Comparison of ENCODE assay signal across 24 cellular contexts in genomic region chr17:15952916-15953865, GRCh38. TPM values are rescaled to one million over a fixed set of nuclear protein-coding genes. Genes with fewer than 3 reads are reported as not detected.
DNase-seq lines count a peak whose midpoint lies in the region; TF ChIP-seq lines count a peak whose summit lies in the region.
"Had no signal": no experiment of that assay in that cellular context is flagged by ENCODE, and none has a peak within 500 bp of the region (broad histone marks: within the 10 kb centered on the region; RNA-seq: fewer than 3 reads in every experiment).

No MANE protein-coding gene starts in this region.

- no peak overlapping the region for H3K4me3 Mint-ChIP-seq in T-helper 2 cell treated with Interferon-gamma antibody and Interleukin-4, amounts not matched to agents 5 μg/mL and 100 μg/mL, for 36 hours
- H3K4me3 Mint-ChIP-seq: activated naive CD8-positive, alpha-beta T cell treated with anti-CD3 and anti-CD28 coated beads, Interleukin-2, amount 50 U/mL, for 24 hours; CD8-positive, alpha-beta T cell had no signal

- peak overlapping the region; percentile 48 for H3K27ac ChIP-seq in brain microvascular endothelial cell
- H3K27ac ChIP-seq: foreskin keratinocyte, heart right ventricle, HL-60 had no signal

- no peak overlapping the region for H3K4me3 ChIP-seq in brain microvascular endothelial cell (ENCODE audit: low read depth, low read length)
- H3K4me3 ChIP-seq: heart right ventricle, upper lobe of left lung had no signal

- intact Hi-C loops in posterior vena cava (cut with DNase I), result no loop called here

- H3K36me3 Mint-ChIP-seq in T-helper 2 cell treated with Interferon-gamma antibody and Interleukin-4, amounts not matched to agents 5 μg/mL and 100 μg/mL, for 36 hours (ENCODE audit: low read depth), result no peaks in the 10 kb centered on the region
- H3K36me3 Mint-ChIP-seq: CD8-positive, alpha-beta T cell had no signal

- TF ChIP-seq CTCF in brain microvascular endothelial cell (IDR thresholded peaks at IDR 0.05; ENCODE audit: low read depth, low read length, missing control alignments), result no peak

- in situ Hi-C loops in brain microvascular endothelial cell (cut with HindIII; ENCODE audit: low pct_ligation_motif_present, low sequenced_read_pairs), result no loop called here

- H3K36me3 ChIP-seq in brain microvascular endothelial cell (replicated peaks), result peaks cover 4% of the 10 kb centered on the region
- H3K36me3 ChIP-seq: heart right ventricle, upper lobe of left lung had no signal

- H3K27me3 ChIP-seq in brain microvascular endothelial cell (replicated peaks), result no peaks in the 10 kb centered on the region
- H3K27me3 ChIP-seq: foreskin keratinocyte, heart right ventricle, upper lobe of left lung had no signal

- H3K27me3 Mint-ChIP-seq in T-helper 2 cell treated with Interferon-gamma antibody and Interleukin-4, amounts not matched to agents 5 μg/mL and 100 μg/mL, for 36 hours (ENCODE audit: low read depth), result peaks cover 30% of the 10 kb centered on the region

- peaks cover 20% of the 10 kb centered on the region for H3K4me1 Mint-ChIP-seq in T-helper 2 cell treated with Interferon-gamma antibody and Interleukin-4, amounts not matched to agents 5 μg/mL and 100 μg/mL, for 36 hours (ENCODE audit: low read depth)

- H3K27ac Mint-ChIP-seq in T-helper 2 cell treated with Interferon-gamma antibody and Interleukin-4, amounts not matched to agents 5 μg/mL and 100 μg/mL, for 36 hours, result peak overlapping the region; percentile 23
- H3K27ac Mint-ChIP-seq: activated naive CD8-positive, alpha-beta T cell treated with anti-CD3 and anti-CD28 coated beads, Interleukin-2, amount 50 U/mL, for 24 hours; CD8-positive, alpha-beta T cell had no signal

- no peak for DNase-seq in T-helper 2 cell treated with Interferon-gamma antibody and Interleukin-4, amounts not matched to agents 5 μg/mL and 100 μg/mL, for 36 hours (ENCODE audit: low spot score)
- no peak for DNase-seq in T-helper 2 cell
- DNase-seq in brain microvascular endothelial cell, result no peak
- DNase-seq in posterior vena cava (ENCODE audit: low spot score), result peak; percentile 70
- no peak for DNase-seq in NCI-H1436 (lab: John Stamatoyannopoulos, UW)
- no peak for DNase-seq in NCI-H1694 (lab: John Stamatoyannopoulos, UW)
- DNase-seq: activated CD4-positive, alpha-beta T cell treated with anti-CD3 and anti-CD28 coated beads, Interleukin-2, amount 50 U/mL, for 48 hours; activated CD4-positive, CD25-positive, alpha-beta regulatory T cell; activated naive CD8-positive, alpha-beta T cell treated with anti-CD3 and anti-CD28 coated beads, Interleukin-2, amount 50 U/mL, for 24 hours; CD8-positive, alpha-beta T cell; DMS 273 treated with DMSO at 0.1 percent for 48 hours; effector CD8-positive, alpha-beta T cell; H7; heart right ventricle; left colon; NCI-H1092 treated with DMSO at 0.1 percent for 48 hours; NCI-H2029 treated with DMSO at 0.1 percent for 48 hours; NCI-H446 treated with DMSO at 0.1 percent for 48 hours; SHP77; small intestine had no signal

- H3K9me3 Mint-ChIP-seq in T-helper 2 cell treated with Interferon-gamma antibody and Interleukin-4, amounts not matched to agents 5 μg/mL and 100 μg/mL, for 36 hours, result no peaks in the 10 kb centered on the region
- H3K9me3 Mint-ChIP-seq: activated naive CD8-positive, alpha-beta T cell treated with anti-CD3 and anti-CD28 coated beads, Interleukin-2, amount 50 U/mL, for 24 hours; CD8-positive, alpha-beta T cell had no signal

RNA-seq across cellular contexts. Expression of gene ADORA2B, which starts 8.3 kb away (rescaled TPM):
- under 1 TPM; 0.74 to 0.86 TPM for total RNA-seq in posterior vena cava
- total RNA-seq: CD8-positive, alpha-beta T cell; OCI-LY7 had no signal

RNA-seq across cellular contexts. Expression of gene ZSWIM7, which starts 46.3 kb away (rescaled TPM):
- total RNA-seq in posterior vena cava, result 10 to 100 TPM; 11.9 to 16.5 TPM

RNA-seq across cellular contexts. Expression of gene TTC19, which starts 46.4 kb away (rescaled TPM):
- total RNA-seq in posterior vena cava, result 10 to 100 TPM; 18.4 to 18.6 TPM
